8 cellular contexts compared by ENCODE assay signal in genomic region chr4:56544573-56545131, GRCh38. TPM values are rescaled to one million over a fixed set of nuclear protein-coding genes. Genes with fewer than 3 reads are reported as not detected.
DNase-seq lines count a peak whose midpoint lies in the region; ATAC-seq and TF ChIP-seq lines count a peak whose summit lies in the region.

No MANE protein-coding gene starts in this region.

- no peaks in the 10 kb centered on the region for H3K9me2 ChIP-seq in Karpas-422 (replicated peaks; ENCODE audit: insufficient read depth, low read length)

- TF ChIP-seq CTCF in neutrophil (IDR thresholded peaks at IDR 0.05) = peak; percentile 88

- H3K4me3 ChIP-seq in Karpas-422 (ENCODE audit: low read length) = peak overlapping the region; percentile 32; the same call in 1 of the 2 replicates
- H3K4me3 ChIP-seq in neutrophil (ENCODE audit: low read depth in 1 of 2, low read length in 1 of 2) = peak overlapping the region; percentile 3 to 48
- peak overlapping the region; percentile 42 to 64 (median 59) for H3K4me3 ChIP-seq in subcutaneous abdominal adipose tissue (ENCODE audit: low read depth in 1 of 5, low read length in 5 of 5)

- no peak overlapping the region for H3K9ac ChIP-seq in Karpas-422 (ENCODE audit: low read length)
- H3K9ac ChIP-seq in subcutaneous abdominal adipose tissue (ENCODE audit: low read length in 5 of 5) = peak overlapping the region in 3 of 5 donors; percentile 46 to 53 (median 47)

- no peaks in the 10 kb centered on the region for H4K20me1 ChIP-seq in Karpas-422 (ENCODE audit: insufficient read depth, low read depth, low read length)

- no peaks in the 10 kb centered on the region for H3K27me3 ChIP-seq in Karpas-422 (ENCODE audit: low read length)
- H3K27me3 ChIP-seq in neutrophil = peaks cover 15% of the 10 kb centered on the region
- H3K27me3 ChIP-seq in subcutaneous abdominal adipose tissue (ENCODE audit: control insufficient read depth in 5 of 5, insufficient read depth in 4 of 5, low read length in 5 of 5) = peaks cover 0 to 9% (median 0%) of the 10 kb centered on the region in 5 donors

- H3K79me2 ChIP-seq in Karpas-422 (ENCODE audit: low read length) = no peaks in the 10 kb centered on the region

- H2AFZ ChIP-seq in Karpas-422 (ENCODE audit: low read length) = no peak overlapping the region

- H3K4me1 ChIP-seq in Karpas-422 (ENCODE audit: low read length) (peaks cover 4% of the 10 kb centered on the region), neutrophil (ENCODE audit: control insufficient read depth in 1 of 2, insufficient read depth in 1 of 2, low read depth in 1 of 2, low read length in 1 of 2) (peaks cover 6 to 13% of the 10 kb centered on the region in 2 experiments), subcutaneous abdominal adipose tissue (ENCODE audit: control insufficient read depth in 5 of 5, insufficient read depth in 5 of 5, low read length in 5 of 5) (peaks cover 0 to 8% (median 5%) of the 10 kb centered on the region in 5 donors)

- peak overlapping the region; percentile 47 for H3K4me2 ChIP-seq in Karpas-422 (ENCODE audit: low read depth, low read length, poor library complexity, severe bottlenecking)

- DNase-seq in DMS79 treated with DMSO at 0.1 percent for 48 hours (lab: John Stamatoyannopoulos, UW) (peak; percentile 41), Karpas-422 (peak; percentile 90), SHP77 treated with DMSO at 0.1 percent for 48 hours (lab: John Stamatoyannopoulos, UW) (peak; percentile 90), foreskin melanocyte (peak; percentile 66)
- peak; percentile 73 to 89 (median 84) for DNase-seq in activated naive CD4-positive, alpha-beta T cell (lab: John Stamatoyannopoulos, UW)

- H3K9me3 ChIP-seq in Karpas-422 (ENCODE audit: low read length) (no peaks in the 10 kb centered on the region), neutrophil (no peaks in the 10 kb centered on the region), subcutaneous abdominal adipose tissue (ENCODE audit: control insufficient read depth in 5 of 5, low read length in 5 of 5) (no peaks in the 10 kb centered on the region)

- H3K36me3 ChIP-seq in Karpas-422 (ENCODE audit: insufficient read depth, low read length) = no peaks in the 10 kb centered on the region
- H3K36me3 ChIP-seq in neutrophil = no peaks in the 10 kb centered on the region
- H3K36me3 ChIP-seq in subcutaneous abdominal adipose tissue (ENCODE audit: control insufficient read depth in 5 of 5, insufficient read depth in 5 of 5, low read length in 5 of 5) = no peaks in the 10 kb centered on the region

- H3K27ac ChIP-seq in Karpas-422 (ENCODE audit: low read length) = no peak overlapping the region
- no peak overlapping the region for H3K27ac ChIP-seq in neutrophil
- no peak overlapping the region for H3K27ac ChIP-seq in subcutaneous abdominal adipose tissue (ENCODE audit: low read depth, low read length)

- peak; percentile 98 for ATAC-seq in GM21825 (IDR thresholded peaks at IDR 0.05; ENCODE audit: unreplicated experiment)

RNA-seq across cellular contexts. Expression of gene ARL9, which starts 39.1 kb away (rescaled TPM):
- total RNA-seq in Karpas-422 (2014; rRNA removed; shearing (Covaris generic); ENCODE audit: low replicate concordance) = not detected in 2 replicates
